ENCODE assay signal across 8 cellular contexts in the genomic region with DNA sequence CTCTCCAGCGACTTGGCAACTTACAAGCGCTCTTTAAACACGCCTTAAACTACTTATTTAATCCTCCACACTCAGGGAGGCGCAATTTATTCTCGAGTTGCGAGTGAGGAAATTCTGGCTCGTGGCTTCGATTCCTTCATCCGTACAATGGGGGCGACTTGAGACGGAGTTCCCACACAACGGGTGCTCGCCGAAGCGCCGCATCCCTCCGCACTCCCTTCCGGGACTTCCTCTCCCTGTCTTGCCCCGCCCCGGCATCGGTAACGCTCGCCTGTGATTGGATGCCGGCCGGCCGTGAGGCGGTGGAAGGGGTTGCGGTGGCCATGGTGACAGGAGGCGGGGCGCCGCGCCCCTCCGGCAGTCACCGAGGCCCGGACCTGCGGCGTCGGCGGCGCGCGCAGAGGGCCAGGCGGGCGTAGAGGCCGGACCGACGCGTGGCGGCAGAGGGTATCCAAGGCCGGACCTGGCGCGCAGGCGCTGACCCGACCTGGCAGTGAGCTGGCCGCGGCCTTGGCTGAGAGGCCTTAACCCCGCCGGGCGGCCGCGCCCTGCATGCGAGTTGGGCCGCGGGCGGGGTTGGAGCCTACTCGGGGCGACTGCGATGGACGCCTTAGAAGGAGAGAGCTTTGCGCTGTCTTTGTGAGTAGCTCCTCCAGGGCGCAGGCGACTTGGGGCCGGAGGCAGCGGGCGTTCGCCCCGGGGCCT. TPM values are rescaled to one million over a fixed set of nuclear protein-coding genes. Genes with fewer than 3 reads are reported as not detected.
A peak's percentile ranks its signal among the peaks of the same experiment; 100 is the strongest.
DNase-seq lines count a peak whose midpoint lies in the region; ATAC-seq and TF ChIP-seq lines count a peak whose summit lies in the region.

A gene (plus strand): TSS at position 493 of the 705 bp plus-strand sequence. CDS start 109 bp downstream, at position 602.

- H3K27me3 ChIP-seq in ACC112 (ENCODE audit: insufficient read depth, low read length) (no peaks in the 10 kb centered on the region), breast epithelium (no peaks in the 10 kb centered on the region)

- peak; percentile 77 for TF ChIP-seq POLR2A in breast epithelium (IDR thresholded peaks at IDR 0.05)

- peak; percentile 89 for ATAC-seq in GM18867 (IDR thresholded peaks at IDR 0.05; ENCODE audit: unreplicated experiment)
- ATAC-seq in HG03103 (IDR thresholded peaks at IDR 0.05; ENCODE audit: low read depth, unreplicated experiment) = peak; percentile 91

- peaks cover 22% of the 10 kb centered on the region for H3K36me3 ChIP-seq in ACC112 (ENCODE audit: insufficient read depth, low read length)
- H3K36me3 ChIP-seq in breast epithelium = peaks cover 1% of the 10 kb centered on the region

- H3K79me2 ChIP-seq in ACC112 (ENCODE audit: control insufficient read depth, insufficient read depth, low read length, unreplicated experiment) = peaks cover 11% of the 10 kb centered on the region

- peak within 1 kb of the TSS; percentile 78 for H3K27ac ChIP-seq in ACC112 (ENCODE audit: low read depth, low read length)
- peak within 1 kb of the TSS; percentile 88 for H3K27ac ChIP-seq in VCaP
- H3K27ac ChIP-seq in breast epithelium = peak within 1 kb of the TSS; percentile 91
- peak within 1 kb of the TSS; percentile 49 to 97 (median 90) for H3K27ac ChIP-seq in skin epidermis

- no peaks in the 10 kb centered on the region for H3K9me3 ChIP-seq in breast epithelium
- H3K9me3 ChIP-seq in iPS-18c (ENCODE audit: control insufficient read depth, insufficient read depth, low read length) = no peaks in the 10 kb centered on the region

- peak within 1 kb of the TSS; percentile 92 for H3K4me3 ChIP-seq in ACC112 (ENCODE audit: low read depth, low read length)
- H3K4me3 ChIP-seq in breast epithelium = peak within 1 kb of the TSS; percentile 76 to 89 (median 81)
- H3K4me3 ChIP-seq in iPS-18c (ENCODE audit: insufficient read depth, low read depth, low read length) = peak within 1 kb of the TSS; percentile 44
- H3K4me3 ChIP-seq in skin epidermis = peak within 1 kb of the TSS; percentile 49 to 69 (median 66)

- intact Hi-C loops in breast epithelium (cut with DNase I; ENCODE audit: low total_unique reads) = loop anchor here (5.0 kb wide), 1 partner anchor 52 kb away; no protein-coding TSS in a partner anchor

- TF ChIP-seq CTCF in VCaP (conservative IDR thresholded peaks at IDR 0.05) = peak; percentile 2; the same call in 1 of the 2 replicates
- TF ChIP-seq CTCF in breast epithelium (IDR thresholded peaks at IDR 0.05) = no peak

- DNase-seq in NCI-H2196 (lab: John Stamatoyannopoulos, UW; ENCODE audit: unreplicated experiment) = peak; percentile 88
- DNase-seq in breast epithelium (ENCODE audit: low spot score in 2 of 2) = peak; percentile 98 to 99

- H3K4me1 ChIP-seq in ACC112 (ENCODE audit: control insufficient read depth, insufficient read depth, low read length, unreplicated experiment) (peaks cover 4% of the 10 kb centered on the region), breast epithelium (peaks cover 0 to 7% of the 10 kb centered on the region in 2 donors)

- H2AFZ ChIP-seq in ACC112 (ENCODE audit: low read length, unreplicated experiment) = peak within 1 kb of the TSS; percentile 93

RNA-seq across cellular contexts. Expression of the gene that starts here (rescaled TPM):
- 10 to 100 TPM; 50.5 to 64.0 (median 62.4) TPM for total RNA-seq in breast epithelium

Comparison
In these comparisons a context has a peak if more than half of its experiments do, and no peak if none do; other contexts are left out.
1. Peak in every context shown above with its lines: DNase-seq, ATAC-seq, H3K4me3 ChIP-seq and H3K27ac ChIP-seq.